21 cellular contexts compared by ENCODE assay signal in the genomic region with DNA sequence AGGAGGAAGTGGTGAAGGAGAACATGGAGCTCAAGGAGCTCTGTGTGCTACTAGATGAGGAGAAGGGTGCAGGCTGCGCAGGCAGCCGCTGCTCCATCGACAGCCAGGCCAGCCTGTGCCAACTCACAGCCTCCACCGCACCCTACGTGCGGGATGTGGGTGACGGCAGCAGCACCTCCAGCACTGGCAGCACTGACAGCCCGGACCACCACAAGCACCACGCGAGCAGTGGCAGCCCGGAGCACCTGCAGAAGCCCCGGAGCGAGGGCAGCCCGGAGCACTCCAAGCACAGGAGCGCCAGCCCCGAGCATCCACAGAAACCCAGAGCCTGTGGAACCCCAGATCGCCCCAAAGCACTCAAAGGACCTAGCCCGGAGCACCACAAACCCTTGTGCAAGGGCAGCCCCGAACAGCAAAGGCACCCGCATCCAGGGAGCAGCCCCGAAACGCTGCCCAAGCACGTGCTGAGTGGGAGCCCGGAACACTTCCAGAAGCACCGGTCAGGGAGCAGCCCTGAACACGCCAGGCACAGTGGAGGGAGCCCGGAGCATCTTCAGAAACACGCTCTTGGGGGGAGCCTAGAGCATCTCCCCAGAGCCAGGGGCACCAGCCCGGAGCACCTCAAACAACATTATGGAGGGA. TPM values are rescaled to one million over a fixed set of nuclear protein-coding genes. Genes with fewer than 3 reads are reported as not detected.
"Had no signal": no experiment of that assay in that cellular context is flagged by ENCODE, and none has a peak within 500 bp of the region (broad histone marks: within the 10 kb centered on the region; RNA-seq: fewer than 3 reads in every experiment).

No MANE protein-coding gene starts in this region.

- H3K27me3 ChIP-seq: hepatocyte, right lobe of liver had no signal

- ATAC-seq: activated naive CD4-positive, alpha-beta T cell treated with anti-CD3 and anti-CD28 coated beads, Interleukin-2, amount 50 U/mL, for 72 hours; activated T-cell treated with anti-CD3 and anti-CD28 coated beads, Interleukin-2, amount 50 U/mL, for 72 hours; gastroesophageal sphincter; naive thymus-derived CD4-positive, alpha-beta T cell; stimulated activated naive CD8-positive, alpha-beta T cell treated with anti-CD3 and anti-CD28 coated beads, Interleukin-15, Interleukin-2, amounts not matched to agents 100 U/mL and 50 U/mL, for 24 hours had no signal

- DNase-seq: activated CD4-positive, alpha-beta T cell treated with anti-CD3 and anti-CD28 coated beads for 4 hours; activated CD4-positive, alpha-beta T cell treated with anti-CD3 and anti-CD28 coated beads, Interleukin-2, amount 50 U/mL, for 4 hours; activated naive CD4-positive, alpha-beta T cell; activated T-cell treated with anti-CD3 and anti-CD28 coated beads for 4 hours; activated T-cell treated with anti-CD3 and anti-CD28 coated beads, Interleukin-2, amount 50 U/mL, for 72 hours; colonic mucosa; effector CD8-positive, alpha-beta T cell; naive thymus-derived CD4-positive, alpha-beta T cell; occipital lobe; right lobe of liver; stimulated activated CD4-positive, alpha-beta T cell treated with anti-CD3 and anti-CD28 coated beads, Interleukin-2, amount 100 ng/mL, for 48 hours; stimulated activated naive CD8-positive, alpha-beta T cell treated with anti-CD3 and anti-CD28 coated beads, Interleukin-15, Interleukin-2, amounts not matched to agents 100 U/mL and 50 U/mL, for 24 hours had no signal

- H3K4me1 ChIP-seq: breast epithelium, colonic mucosa, gastroesophageal sphincter, parathyroid adenoma, right lobe of liver had no signal

- H3K27ac ChIP-seq: breast epithelium, colonic mucosa, gastroesophageal sphincter, hepatocyte, parathyroid adenoma, right lobe of liver, thoracic aorta had no signal

- H3K4me3 ChIP-seq: breast epithelium, colonic mucosa, gastroesophageal sphincter, hepatocyte, right lobe of liver, thoracic aorta had no signal

- H3K36me3 ChIP-seq: breast epithelium, colonic mucosa, gastroesophageal sphincter, right lobe of liver, thoracic aorta had no signal

- H3K9ac ChIP-seq: parathyroid adenoma had no signal

- H3K9me3 ChIP-seq: breast epithelium, colonic mucosa, gastroesophageal sphincter, right lobe of liver, thoracic aorta had no signal

- H2AFZ ChIP-seq: hepatocyte, parathyroid adenoma had no signal

RNA-seq across cellular contexts. Expression of gene CCDC85A, which starts 9.0 kb away (rescaled TPM):
- total RNA-seq: activated naive CD4-positive, alpha-beta T cell treated with anti-CD3 and anti-CD28 coated beads, Interleukin-2, amount 50 U/mL, for 72 hours; activated T-cell treated with anti-CD3 and anti-CD28 coated beads, Interleukin-2, amount 50 U/mL, for 72 hours; fibroblast of lung; naive thymus-derived CD4-positive, alpha-beta T cell; T-helper 1 cell treated with Interleukin-12 subunit alpha and Interleukin-12 subunit beta and Interleukin-4 antibody, amounts not matched to agents 30 ng/mL and 1 ng/mL, for 36 hours had no signal
- polyA plus RNA-seq: keratinocyte; naive thymus-derived CD4-positive, alpha-beta T cell had no signal
